Comparison of ENCODE assay signal across 12 cellular contexts in genomic region chr2:110858993-110859770, GRCh38.
DNase-seq lines count a peak whose midpoint lies in the region; ATAC-seq and FAIRE-seq lines count a peak whose summit lies in the region.
"Had no signal": no experiment of that assay in that cellular context is flagged by ENCODE, and none has a peak within 500 bp of the region (broad histone marks: within the 10 kb centered on the region; RNA-seq: fewer than 3 reads in every experiment).

No MANE protein-coding gene starts in this region.

- H3K4me3 ChIP-seq in BLaER1 treated with 17β-estradiol and CSF1 and Interleukin-3, amounts not matched to agents 10 nM and 100 nM = no peak overlapping the region
- no peak overlapping the region for H3K4me3 ChIP-seq in SJCRH30
- H3K4me3 ChIP-seq: hepatocyte, SJSA1, skin epidermis had no signal

- FAIRE-seq in GM18507 (lab: Jason Lieb, UNC) = peak; percentile 50

- H3K27ac ChIP-seq in BLaER1 treated with 17β-estradiol and CSF1 and Interleukin-3, amounts not matched to agents 10 nM and 100 nM = peak overlapping the region in 1 of 11 experiments; percentile 44; a peak in 2 of 22 replicates
- H3K27ac ChIP-seq in SJCRH30 = no peak overlapping the region
- H3K27ac ChIP-seq: hepatocyte, SJSA1 had no signal

- H3K4me1 ChIP-seq in BLaER1 treated with 17β-estradiol and CSF1 and Interleukin-3, amounts not matched to agents 10 nM and 100 nM = peaks cover 0 to 57% (median 48%) of the 10 kb centered on the region in 10 experiments; a peak in 16 of 20 replicates
- peaks cover 21% of the 10 kb centered on the region for H3K4me1 ChIP-seq in SJCRH30
- H3K4me1 ChIP-seq: SJSA1 had no signal

- no peak for ATAC-seq in HG02885 (IDR thresholded peaks at IDR 0.05; ENCODE audit: poor library complexity, unreplicated experiment)
- no peak for ATAC-seq in GM21423 (IDR thresholded peaks at IDR 0.05; ENCODE audit: unreplicated experiment)

- peak overlapping the region in 1 of 11 experiments; percentile 30; a peak in 1 of 22 replicates for H3K9ac ChIP-seq in BLaER1 treated with 17β-estradiol and CSF1 and Interleukin-3, amounts not matched to agents 10 nM and 100 nM

- peak overlapping the region in 9 of 11 experiments; percentile 39 to 89 (median 83); a peak in 18 of 22 replicates for H3K4me2 ChIP-seq in BLaER1 treated with 17β-estradiol and CSF1 and Interleukin-3, amounts not matched to agents 10 nM and 100 nM
- H3K4me2 ChIP-seq: hepatocyte had no signal

- no peaks in the 10 kb centered on the region for H3K36me3 ChIP-seq in BLaER1 treated with 17β-estradiol and CSF1 and Interleukin-3, amounts not matched to agents 10 nM and 100 nM
- no peaks in the 10 kb centered on the region for H3K36me3 ChIP-seq in SJCRH30
- H3K36me3 ChIP-seq: SJSA1 had no signal

- H4K20me1 ChIP-seq in BLaER1 treated with 17β-estradiol and CSF1 and Interleukin-3, amounts not matched to agents 10 nM and 100 nM = no peaks in the 10 kb centered on the region

- 0 out of 22 replicates have a peak, but pooled peaks cover 0 to 14% (median 0%) of the 10 kb centered on the region in 11 experiments for H3K27me3 ChIP-seq in BLaER1 treated with 17β-estradiol and CSF1 and Interleukin-3, amounts not matched to agents 10 nM and 100 nM
- H3K27me3 ChIP-seq in SJCRH30 = 0 out of 2 replicates have a peak, but pooled peaks cover 3% of the 10 kb centered on the region
- H3K27me3 ChIP-seq: hepatocyte had no signal

- DNase-seq in GM18507 (ENCODE audit: extremely low spot score, insufficient read length, low read depth) = no peak
- DNase-seq in SJCRH30 = peak; percentile 50 to 79
- peak; percentile 68 for DNase-seq in left kidney (ENCODE audit: low read depth, low spot score)
- DNase-seq in DMS53 (lab: John Stamatoyannopoulos, UW) = no peak
- no peak for DNase-seq in stimulated activated CD4-positive, alpha-beta T cell treated with anti-CD3 and anti-CD28 coated beads, Interleukin-15, amount 100 ng/mL, for 24 hours
- DNase-seq: NCI-H1694 had no signal

- H3K9me3 ChIP-seq in BLaER1 treated with 17β-estradiol and CSF1 and Interleukin-3, amounts not matched to agents 10 nM and 100 nM (replicated peaks in 1 of 11) = peaks cover 0 to 10% (median 4%) of the 10 kb centered on the region in 11 experiments; a peak in 4 of 22 replicates
- no peaks in the 10 kb centered on the region for H3K9me3 ChIP-seq in SJCRH30 (replicated peaks)

Comparison
In these comparisons a context has a peak if more than half of its experiments do, and no peak if none do; other contexts are left out.
1. DNase-seq: peak in SJCRH30 (2 of 2) and left kidney (single experiment); none in GM18507 (single experiment), DMS53 (single experiment) and stimulated activated CD4-positive, alpha-beta T cell treated with anti-CD3 and anti-CD28 coated beads, Interleukin-15, amount 100 ng/mL, for 24 hours (single experiment).